ENCODE assay signal across 8 cellular contexts in the genomic region with DNA sequence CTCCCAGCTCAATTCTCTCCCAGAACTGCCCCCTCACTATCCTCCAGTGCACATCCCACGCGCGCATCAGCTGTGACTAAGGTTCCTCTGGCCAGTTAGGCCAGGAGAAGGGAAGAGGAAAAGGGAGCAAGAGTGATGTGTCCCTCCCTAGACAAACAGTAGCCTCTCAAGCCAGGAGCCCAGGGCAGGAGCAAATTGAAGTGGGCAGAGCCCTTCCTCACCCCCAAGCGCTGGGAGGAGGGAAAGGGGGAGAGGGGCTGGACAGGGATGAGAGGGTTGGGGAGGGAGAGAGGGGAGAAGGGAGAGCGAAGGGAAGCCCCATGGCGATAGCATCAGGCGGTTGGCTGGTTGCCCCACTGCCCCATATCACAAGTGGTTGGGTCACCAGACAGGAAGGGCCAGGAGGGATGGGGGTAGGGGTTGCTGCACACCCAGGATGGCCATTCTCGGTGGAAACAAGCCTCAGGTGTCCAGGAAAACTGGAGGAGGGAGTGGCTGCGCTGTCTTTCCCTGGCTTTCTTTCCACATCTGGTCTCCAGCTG. TPM values are rescaled to one million over a fixed set of nuclear protein-coding genes. Genes with fewer than 3 reads are reported as not detected.
A peak's percentile ranks its signal among the peaks of the same experiment; 100 is the strongest.
DNase-seq lines count a peak whose midpoint lies in the region.

No MANE protein-coding gene starts in this region.

- H2BK15ac ChIP-seq in mesenchymal stem cell (ENCODE audit: low read depth, poor library complexity, severe bottlenecking) = peak overlapping the region; percentile 62

- peaks cover 5% of the 10 kb centered on the region for H3K4me1 ChIP-seq in ES-I3 (ENCODE audit: insufficient read depth, low read length)
- H3K4me1 ChIP-seq in mesenchymal stem cell (ENCODE audit: control insufficient read depth, insufficient read depth, low read depth, low read length) = peaks cover 39% of the 10 kb centered on the region
- no peaks in the 10 kb centered on the region for H3K4me1 ChIP-seq in urinary bladder (ENCODE audit: insufficient read depth)

- H2AFZ ChIP-seq in mesenchymal stem cell (ENCODE audit: low read depth, low read length) = no peak overlapping the region

- H3K9ac ChIP-seq in ES-I3 (ENCODE audit: low read depth, low read length) (peak overlapping the region; percentile 66), mesenchymal stem cell (ENCODE audit: low read length) (peak overlapping the region; percentile 95)

- peak overlapping the region in 1 of 2 experiments; percentile 96 for H2BK12ac ChIP-seq in mesenchymal stem cell (ENCODE audit: low read length in 2 of 2)

- no peaks in the 10 kb centered on the region for H3K27me3 ChIP-seq in mesenchymal stem cell (ENCODE audit: control insufficient read depth in 1 of 2, insufficient read depth in 1 of 2, low read length in 2 of 2)

- H3K14ac ChIP-seq in mesenchymal stem cell (ENCODE audit: low read length in 2 of 2) = peak overlapping the region in 1 of 2 experiments; percentile 86

- H3K79me1 ChIP-seq in mesenchymal stem cell (replicated peaks; ENCODE audit: low read length, poor library complexity, severe bottlenecking) = peaks cover 15% of the 10 kb centered on the region

- H2BK120ac ChIP-seq in mesenchymal stem cell (ENCODE audit: low read depth, low read length) = peak overlapping the region; percentile 96

- peak overlapping the region in 1 of 2 experiments; percentile 84 for H3K23ac ChIP-seq in mesenchymal stem cell (ENCODE audit: low read length in 2 of 2)

- 1% methylated on average over 6 of the region's 9 CpGs for WGBS in mesenchymal stem cell
- 9% methylated on average over 9 of the region's 9 CpGs for WGBS in urinary bladder

- peak overlapping the region; percentile 99 for H4K91ac ChIP-seq in mesenchymal stem cell (ENCODE audit: low read length)

- peak overlapping the region; percentile 93 to 97 for H3K18ac ChIP-seq in mesenchymal stem cell (ENCODE audit: low read depth in 1 of 2, low read length in 2 of 2)

- H4K8ac ChIP-seq in mesenchymal stem cell (ENCODE audit: low read length) = no peak overlapping the region

- H3K27ac ChIP-seq in mesenchymal stem cell (ENCODE audit: low read length, poor library complexity, severe bottlenecking) = peak overlapping the region; percentile 91
- H3K27ac ChIP-seq in urinary bladder (ENCODE audit: low read depth) = peak overlapping the region; percentile 94

- H3K9me3 ChIP-seq in ES-I3 (ENCODE audit: control insufficient read depth, insufficient read depth, low read length) = no peaks in the 10 kb centered on the region
- no peaks in the 10 kb centered on the region for H3K9me3 ChIP-seq in mesenchymal stem cell (ENCODE audit: control insufficient read depth, low read length)

- peak overlapping the region; percentile 48 for H2BK5ac ChIP-seq in mesenchymal stem cell (ENCODE audit: low read depth, low read length, poor library complexity, severe bottlenecking)

- peak; percentile 90 for DNase-seq in OCI-M1 (lab: John Stamatoyannopoulos, UW)
- DNase-seq in dermis blood vessel endothelial cell = peak; percentile 47
- DNase-seq in mesenchymal stem cell = peak; percentile 55
- DNase-seq in hippocampal formation (lab: John Stamatoyannopoulos, UW) = no peak
- no peak for DNase-seq in cerebellum (ENCODE audit: low spot score)
- no peak for DNase-seq in cerebellar cortex (ENCODE audit: low spot score)

- H3K36me3 ChIP-seq in ES-I3 (ENCODE audit: insufficient read depth, low read length) = 0 out of 2 replicates have a peak, but pooled peaks cover 5% of the 10 kb centered on the region
- H3K36me3 ChIP-seq in mesenchymal stem cell (ENCODE audit: control insufficient read depth in 1 of 2, insufficient read depth in 2 of 2, low read depth in 1 of 2, low read length in 2 of 2) = peaks cover 46 to 54% of the 10 kb centered on the region in 2 experiments
- H3K36me3 ChIP-seq in urinary bladder (ENCODE audit: insufficient read depth) = no peaks in the 10 kb centered on the region

- peak overlapping the region; percentile 88 to 96 for H3K4ac ChIP-seq in mesenchymal stem cell (ENCODE audit: low read depth in 1 of 2, low read length in 2 of 2)

- H3K4me2 ChIP-seq in mesenchymal stem cell (ENCODE audit: low read length, poor library complexity, severe bottlenecking) = peak overlapping the region; percentile 71

- H2AK5ac ChIP-seq in mesenchymal stem cell (ENCODE audit: low read length, severe bottlenecking) = no peak overlapping the region

- H3K4me3 ChIP-seq in mesenchymal stem cell (ENCODE audit: insufficient read depth in 1 of 2, low read depth in 1 of 2, low read length in 2 of 2) (peak overlapping the region; percentile 94 to 95), urinary bladder (ENCODE audit: low read depth, low read length) (peak overlapping the region; percentile 68)

RNA-seq across cellular contexts. Expression of a gene that starts 1.1 kb away (rescaled TPM):
- total RNA-seq in dermis blood vessel endothelial cell (752 and 1,427 TPM in 2 replicates), urinary bladder (682 TPM), cerebellum (135 TPM)
- polyA plus RNA-seq in mesenchymal stem cell (2013, experiment 1 of 2) = 3,698 TPM
- polyA plus RNA-seq in mesenchymal stem cell (2013, experiment 2 of 2) = 3,754 TPM
- polyA plus RNA-seq in urinary bladder = 1,016 TPM

RNA-seq across cellular contexts. Expression of a gene that starts 7.5 kb away (rescaled TPM):
- total RNA-seq in dermis blood vessel endothelial cell = 0.74 and 2.2 TPM in 2 replicates
- 1.1 TPM for polyA plus RNA-seq in mesenchymal stem cell (2013, experiment 1 of 2)
- polyA plus RNA-seq in mesenchymal stem cell (2013, experiment 2 of 2) = 1.1 TPM
- 8.1 TPM for total RNA-seq in urinary bladder
- 8.7 TPM for polyA plus RNA-seq in urinary bladder
- total RNA-seq in cerebellum = 8.6 TPM

RNA-seq across cellular contexts. Expression of a gene that starts 11.9 kb away (rescaled TPM):
- total RNA-seq in dermis blood vessel endothelial cell (55.8 and 61.2 TPM in 2 replicates), urinary bladder (48.4 TPM), cerebellum (16.0 TPM)
- polyA plus RNA-seq in mesenchymal stem cell (2013, experiment 1 of 2) = 95.3 TPM
- 97.2 TPM for polyA plus RNA-seq in mesenchymal stem cell (2013, experiment 2 of 2)
- polyA plus RNA-seq in urinary bladder = 237 TPM

RNA-seq across cellular contexts. Expression of a gene that starts 15.2 kb away (rescaled TPM):
- total RNA-seq in dermis blood vessel endothelial cell (1.4 and 5.9 TPM in 2 replicates), urinary bladder (5.6 TPM), cerebellum (11.8 TPM)
- polyA plus RNA-seq in mesenchymal stem cell (2013, experiment 1 of 2) = 23.3 TPM
- 21.7 TPM for polyA plus RNA-seq in mesenchymal stem cell (2013, experiment 2 of 2)
- polyA plus RNA-seq in urinary bladder = 11.0 TPM

RNA-seq across cellular contexts. Expression of a gene that starts 20.0 kb away (rescaled TPM):
- total RNA-seq in dermis blood vessel endothelial cell = 0.42 and 0.68 TPM in 2 replicates
- 0.30 TPM for polyA plus RNA-seq in mesenchymal stem cell (2013, experiment 1 of 2)
- polyA plus RNA-seq in mesenchymal stem cell (2013, experiment 2 of 2) = 0.23 TPM
- total RNA-seq in urinary bladder = 36.0 TPM
- polyA plus RNA-seq in urinary bladder = 87.5 TPM
- 32.1 TPM for total RNA-seq in cerebellum

Comparison
In these comparisons a context has a peak if more than half of its experiments do, and no peak if none do; other contexts are left out.
1. DNase-seq: peak in OCI-M1 (single experiment), dermis blood vessel endothelial cell (single experiment) and mesenchymal stem cell (single experiment); none in hippocampal formation (0 of 2), cerebellum (single experiment) and cerebellar cortex (single experiment).